ENCODE assay signal across 22 cellular contexts in genomic region chr10:49307921-49308320, GRCh38. TPM values are rescaled to one million over a fixed set of nuclear protein-coding genes. Genes with fewer than 3 reads are reported as not detected.
DNase-seq lines count a peak whose midpoint lies in the region; ATAC-seq, FAIRE-seq and TF ChIP-seq lines count a peak whose summit lies in the region.
"Had no signal": no experiment of that assay in that cellular context is flagged by ENCODE, and none has a peak within 500 bp of the region (broad histone marks: within the 10 kb centered on the region; RNA-seq: fewer than 3 reads in every experiment).

No MANE protein-coding gene starts in this region.

- TF ChIP-seq EP300 in GM12878 (IDR thresholded peaks at IDR 0.05; ENCODE audit: borderline replicate concordance in 1 of 2, control insufficient read depth in 1 of 2, low read depth in 2 of 2, low read length in 2 of 2), result no peak

- TF ChIP-seq CTCF in DND-41 (IDR thresholded peaks at IDR 0.05; ENCODE audit: borderline replicate concordance, extremely low read depth, low read length, poor library complexity, severe bottlenecking), result peak; percentile 16
- TF ChIP-seq CTCF in GM12878 (IDR thresholded peaks at IDR 0.05 in 2 of 3, conservative IDR thresholded peaks at IDR 0.05 in 1 of 3; ENCODE audit: control insufficient read depth in 2 of 3, extremely low read depth in 1 of 3, insufficient read depth in 1 of 3, low read depth in 3 of 3, low read length in 3 of 3), result no peak
- no peak for TF ChIP-seq CTCF in gastrocnemius medialis (IDR thresholded peaks at IDR 0.05 in 4 of 5, conservative IDR thresholded peaks at IDR 0.05 in 1 of 5)

- POLR2A ChIA-PET in GM12878 (lab: Charles Lee), result no interaction called here

- H3K4me1 ChIP-seq in DND-41 (ENCODE audit: insufficient read depth, low read length) (peaks cover 41% of the 10 kb centered on the region), GM12878 (ENCODE audit: control insufficient read depth, insufficient read depth, low read length) (peaks cover 13% of the 10 kb centered on the region), gastrocnemius medialis (peaks cover 43 to 63% of the 10 kb centered on the region in 2 donors)

- intact Hi-C loops in GM12878 (cut with micrococcal nuclease; ENCODE audit: unreplicated experiment), result loop anchor here (10.0 kb wide), 1 partner anchor 207 kb away; no protein-coding TSS in a partner anchor
- intact Hi-C loops in gastrocnemius medialis (cut with DNase I; ENCODE audit: low total_unique reads), result no loop called here

- SMC1A ChIA-PET in GM12878 (lab: Charles Lee; ENCODE audit: uncharacterized antibody, unreplicated experiment), result no interaction called here

- no peak for FAIRE-seq in GM12878 (lab: Jason Lieb, UNC)
- FAIRE-seq: G401.6, GM12892, HepG2 had no signal

- no peak for TF ChIP-seq RAD21 in GM12878 (IDR thresholded peaks at IDR 0.05; ENCODE audit: insufficient read depth, low read depth, low read length)

- H3K79me2 ChIP-seq in DND-41 (ENCODE audit: insufficient read depth, low read length) (no peaks in the 10 kb centered on the region), GM12878 (ENCODE audit: control insufficient read depth, insufficient read depth, low read length) (no peaks in the 10 kb centered on the region)

- no peaks in the 10 kb centered on the region for H3K36me3 ChIP-seq in DND-41 (ENCODE audit: insufficient read depth, low read length)
- H3K36me3 ChIP-seq in GM12878 (ENCODE audit: control insufficient read depth in 2 of 2, insufficient read depth in 2 of 2, low read length in 1 of 2), result no peaks in the 10 kb centered on the region
- peaks cover 0 to 11% of the 10 kb centered on the region in 2 donors for H3K36me3 ChIP-seq in gastrocnemius medialis
- H3K36me3 ChIP-seq: MG63 had no signal

- H3K9ac ChIP-seq in DND-41 (ENCODE audit: low read depth, low read length), result no peak overlapping the region
- no peak overlapping the region for H3K9ac ChIP-seq in GM12878 (ENCODE audit: control insufficient read depth, insufficient read depth, low read length)
- H3K9ac ChIP-seq: KMS-11, SK-N-SH had no signal

- CTCF ChIA-PET in GM12878 (lab: Yijun Ruan, JAX), result interaction anchor here (0.7 kb wide), 1 partner anchor 100 kb away, joined by 3 read pairs; no protein-coding TSS in a partner anchor

- ATAC-seq in DND-41 (ENCODE audit: insufficient read depth, low read depth) (peak; percentile 74), HG03432 (IDR thresholded peaks at IDR 0.05; ENCODE audit: unreplicated experiment) (peak; percentile 37), GM12878 (peak; percentile 26), gastrocnemius medialis (no peak)
- ATAC-seq: CD8-positive, alpha-beta T cell; HepG2; Panc1 had no signal

- H4K20me1 ChIP-seq in DND-41 (ENCODE audit: insufficient read depth, low read length), result no peaks in the 10 kb centered on the region
- H4K20me1 ChIP-seq in GM12878 (ENCODE audit: control insufficient read depth, insufficient read depth), result no peaks in the 10 kb centered on the region

- peak; percentile 79 for DNase-seq in DND-41
- no peak for DNase-seq in GM12878 (ENCODE audit: low read depth, low spot score)
- DNase-seq in gastrocnemius medialis, result no peak
- no peak for DNase-seq in foreskin melanocyte
- no peak for DNase-seq in anterior cingulate cortex (lab: John Stamatoyannopoulos, UW)
- DNase-seq in CD1c-positive myeloid dendritic cell (ENCODE audit: extremely low spot score), result no peak
- DNase-seq: ACHN; CD8-positive, alpha-beta T cell; DMS79; MG63; NCI-H1092 treated with DMSO at 0.1 percent for 48 hours; NCI-H2081 treated with DMSO at 0.1 percent for 48 hours; NCI-H510A treated with DMSO at 0.1 percent for 48 hours; SHP77; SK-N-SH had no signal

- H3K27ac ChIP-seq in DND-41 (ENCODE audit: low read length) (peak overlapping the region; percentile 41; the same call in 1 of the 2 replicates), GM12878 (ENCODE audit: control insufficient read depth, insufficient read depth) (no peak overlapping the region), gastrocnemius medialis (peak overlapping the region; percentile 95 to 100 (median 96))
- H3K27ac ChIP-seq: KMS-11 had no signal

- BruUV-seq in GM12878 (replicated peaks; lab: Mats Ljungman, UMichigan), result no TSS peak

- no peaks in the 10 kb centered on the region for H3K9me3 ChIP-seq in DND-41 (ENCODE audit: insufficient read depth, low read length, severe bottlenecking)
- no peaks in the 10 kb centered on the region; the same call in 2 of the 3 replicates for H3K9me3 ChIP-seq in GM12878 (replicated peaks; ENCODE audit: control insufficient read depth, insufficient read depth, low read length)
- H3K9me3 ChIP-seq in gastrocnemius medialis, result no peaks in the 10 kb centered on the region
- H3K9me3 ChIP-seq: MG63, SK-N-SH had no signal

- TF ChIP-seq POLR2A in GM12878 (IDR thresholded peaks at IDR 0.05; ENCODE audit: low read depth, low read length) (no peak), gastrocnemius medialis (IDR thresholded peaks at IDR 0.05) (no peak)

- no peak overlapping the region for H3K4me2 ChIP-seq in DND-41 (ENCODE audit: insufficient read depth, low read length)
- no peak overlapping the region for H3K4me2 ChIP-seq in GM12878 (ENCODE audit: control insufficient read depth, insufficient read depth)
- H3K4me2 ChIP-seq: KMS-11, SK-N-SH had no signal

- RAD21 ChIA-PET in GM12878 (lab: Charles Lee; ENCODE audit: unreplicated experiment), result interaction anchor here (1.3 kb wide), 1 partner anchor 14 kb away, joined by 3 read pairs; no protein-coding TSS in a partner anchor

- no peak overlapping the region for H3K4me3 ChIP-seq in DND-41 (ENCODE audit: low read depth in 1 of 2, low read length in 2 of 2)
- H3K4me3 ChIP-seq in GM12878, result no peak overlapping the region
- H3K4me3 ChIP-seq in gastrocnemius medialis, result no peak overlapping the region
- H3K4me3 ChIP-seq: MG63 had no signal

- H3K27me3 ChIP-seq in DND-41 (ENCODE audit: insufficient read depth, low read length, poor library complexity) (no peaks in the 10 kb centered on the region), GM12878 (replicated peaks in 1 of 2; ENCODE audit: control insufficient read depth in 2 of 2, insufficient read depth in 2 of 2, low read length in 1 of 2) (no peaks in the 10 kb centered on the region; a peak in 1 of 4 replicates), gastrocnemius medialis (no peaks in the 10 kb centered on the region)

- WGBS in GM12878 (ENCODE audit: insufficient coverage, insufficient replicate concordance, low lambda C conversion rate, missing lambda C conversion rate), result 52% methylated on average over 1 of the region's 1 CpG

- in situ Hi-C loops in GM12878 (cut with MboI) (no loop called here), gastrocnemius medialis (cut with MboI; ENCODE audit: low sequenced_read_pairs in 4 of 4) (no loop called here)

- no peak overlapping the region for H2AFZ ChIP-seq in DND-41 (ENCODE audit: low read depth, low read length)
- no peak overlapping the region for H2AFZ ChIP-seq in GM12878 (ENCODE audit: control insufficient read depth, low read depth, low read length)

TF ChIP-seq in GM12878, 131 proteins besides CTCF, POLR2A, EP300 and RAD21:
- TF ChIP-seq RUNX3 (IDR thresholded peaks at IDR 0.05; ENCODE audit: low read length), result peak; percentile 50
- no peak for TF ChIP-seq MYC (IDR thresholded peaks at IDR 0.05; ENCODE audit: insufficient read depth, insufficient read length, insufficient replicate concordance, low read length, severe bottlenecking)
TF ChIP-seq in GM12878: peak in this region for 1.

RNA-seq across cellular contexts. Expression of gene C10orf71, which starts 9.0 kb away (rescaled TPM):
- total RNA-seq in GM12878 (2013; cell fraction: nucleolus; rRNA removed), result not detected in 2 replicates
- total RNA-seq in GM12878 (2014; rRNA removed), result not detected in 2 replicates
- total RNA-seq in GM12878 (2014; rRNA removed; fragmentation: Illumina TruSeq; extraction: Trizol), result not detected in 2 replicates
- not detected in 2 replicates for total RNA-seq in GM12878 (2021)
- not detected for polyA plus RNA-seq in GM12878 (2011; ENCODE audit: low read depth)
- not detected in 2 replicates for polyA plus RNA-seq in GM12878 (2011; rRNA removed)
- not detected in 2 replicates for polyA plus RNA-seq in GM12878 (2011; cell fraction: cytosol; rRNA removed)
- polyA plus RNA-seq in GM12878 (2011; cell fraction: nucleus; rRNA removed), result not detected in 2 replicates
- not detected in 2 replicates for polyA plus RNA-seq in GM12878 (2012)
- not detected in 2 replicates for polyA plus RNA-seq in GM12878 (2014; fragmentation: Illumina TruSeq; extraction: Trizol)
- polyA plus RNA-seq in GM12878 (2014; fragmentation: Nextera tagmentation; extraction: Ambion mirVana), result not detected
- not detected in 2 replicates for polyA plus RNA-seq in GM12878 (2014; rRNA removed)
- not detected for polyA plus RNA-seq in GM12878 (2016; fragmentation: Nextera tagmentation; extraction: Ambion mirVana)
- not detected in 2 replicates for polyA minus RNA-seq in GM12878 (2011; rRNA and poly(A)+ RNA removed)
- polyA minus RNA-seq in GM12878 (2011; cell fraction: cytosol; rRNA and poly(A)+ RNA removed), result not detected in 2 replicates
- polyA minus RNA-seq in GM12878 (2011; cell fraction: nucleus; rRNA and poly(A)+ RNA removed), result not detected in 2 replicates
- 100 to 1,000 TPM in 1 of 4 donors, 10 to 100 TPM in 3; 26.5 to 208 (median 69.6) TPM for total RNA-seq in gastrocnemius medialis
- total RNA-seq: CD8-positive, alpha-beta T cell; H4; HepG2 had no signal
- polyA plus RNA-seq: HepG2, SK-N-SH had no signal

Comparison
In these comparisons a context has a peak if more than half of its experiments do, and no peak if none do; other contexts are left out.
1. ATAC-seq: peak in DND-41 (single experiment), HG03432 (single experiment) and GM12878 (single experiment); none in gastrocnemius medialis (0 of 2).
2. RNA of gene C10orf71, which starts 9.0 kb away (total RNA-seq): 26.5 to 208 TPM in gastrocnemius medialis; not detected in GM12878; every median in the first group is over 10 times any median in the second.